ENCODE assay signal across 8 cellular contexts in genomic region chr11:62855571-62856332, GRCh38. TPM values are rescaled to one million over a fixed set of nuclear protein-coding genes. Genes with fewer than 3 reads are reported as not detected.
DNase-seq lines count a peak whose midpoint lies in the region; ATAC-seq lines count a peak whose summit lies in the region.

No MANE protein-coding gene starts in this region.

- ATAC-seq in GM19043 (IDR thresholded peaks at IDR 0.05; ENCODE audit: low read depth, unreplicated experiment) (peak; percentile 78), HG03354 (IDR thresholded peaks at IDR 0.05; ENCODE audit: poor library complexity, severe bottlenecking, unreplicated experiment) (peak; percentile 88)

- DNase-seq in AG20443 (ENCODE audit: low spot score) (peak; percentile 98), NCI-H446 treated with DMSO at 0.1 percent for 48 hours (lab: John Stamatoyannopoulos, UW) (peak; percentile 97), cerebellum (ENCODE audit: low spot score) (peak; percentile 96), kidney glomerular epithelial cell (lab: John Stamatoyannopoulos, UW) (peak; percentile 95)
- DNase-seq in activated CD4-positive, CD25-positive, alpha-beta regulatory T cell treated with anti-CD3 and anti-CD28 coated beads, Interleukin-2, amount 50 U/mL, for 72 hours: peak; percentile 98
- DNase-seq in stimulated activated CD4-positive, alpha-beta T cell treated with anti-CD3 and anti-CD28 coated beads, Interleukin-15, amount 100 ng/mL, for 48 hours (ENCODE audit: low read depth in 2 of 2): peak; percentile 97 to 98

RNA-seq across cellular contexts. Expression of gene WDR74, which starts 16.4 kb away (rescaled TPM):
- total RNA-seq in cerebellum: 31.2 TPM

RNA-seq across cellular contexts. Expression of gene TEX54, which starts 23.1 kb away (rescaled TPM):
- not detected for total RNA-seq in cerebellum

RNA-seq across cellular contexts. Expression of gene STX5, which starts 23.9 kb away (rescaled TPM):
- total RNA-seq in cerebellum: 24.3 TPM

RNA-seq across cellular contexts. Expression of gene SLC3A2, which starts 24.9 kb away (rescaled TPM):
- 64.1 TPM for total RNA-seq in cerebellum

RNA-seq across cellular contexts. Expression of gene NXF1, which starts 50.5 kb away (rescaled TPM):
- 22.5 TPM for total RNA-seq in cerebellum

Comparison
In these comparisons a context has a peak if more than half of its experiments do, and no peak if none do; other contexts are left out.
1. Peak in every context shown above with its lines: DNase-seq and ATAC-seq.